Comparison of ENCODE assay signal across 8 cellular contexts in the genomic region with DNA sequence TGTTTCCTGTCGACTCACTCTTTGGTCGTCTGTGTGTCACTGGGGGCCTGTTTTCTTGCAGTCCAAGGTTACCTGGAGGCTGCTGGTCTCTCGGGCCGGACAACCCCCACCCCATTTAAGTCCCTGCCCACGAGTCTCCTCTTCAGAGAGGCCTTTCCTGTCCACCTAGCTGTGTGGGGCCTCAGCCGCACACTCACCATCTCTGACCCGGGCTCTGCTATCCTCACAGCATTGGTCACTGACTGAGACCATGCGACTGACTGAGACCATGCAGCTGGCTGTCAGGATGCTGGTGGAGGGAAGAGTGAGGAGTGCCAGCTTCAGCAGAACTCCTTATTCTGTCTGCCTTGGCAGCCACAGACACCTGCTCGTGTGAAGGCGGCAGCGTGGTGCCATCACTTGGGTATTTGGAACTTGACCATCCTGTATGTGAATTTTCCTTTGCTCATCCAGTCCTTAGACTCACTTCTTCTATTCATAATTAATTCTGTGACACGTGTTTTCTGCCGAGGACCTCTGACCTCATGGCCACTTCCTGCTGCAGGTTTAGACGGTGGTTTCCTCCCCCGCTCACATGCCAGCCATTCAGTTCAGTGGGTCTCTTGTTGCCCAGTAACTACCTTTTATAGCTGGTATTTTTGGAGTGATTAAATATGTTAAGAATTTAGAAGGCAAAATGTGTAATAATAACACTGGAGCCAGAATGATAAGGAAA. TPM values are rescaled to one million over a fixed set of nuclear protein-coding genes. Genes with fewer than 3 reads are reported as not detected.
DNase-seq lines count a peak whose midpoint lies in the region; ATAC-seq, FAIRE-seq and TF ChIP-seq lines count a peak whose summit lies in the region.
"Had no signal": no experiment of that assay in that cellular context is flagged by ENCODE, and none has a peak within 500 bp of the region (broad histone marks: within the 10 kb centered on the region; RNA-seq: fewer than 3 reads in every experiment).

No MANE protein-coding gene starts in this region.

- DNase-seq in HL-60 (ENCODE audit: low read depth in 1 of 2, low spot score in 1 of 2) (peak; percentile 59 to 78), SW480 (ENCODE audit: low spot score) (peak; percentile 9), H1 (ENCODE audit: low read depth in 1 of 2, low spot score in 2 of 2) (no peak), esophagus muscularis mucosa (ENCODE audit: extremely low spot score) (no peak), NCI-H345 treated with DMSO at 0.1 percent for 48 hours (lab: John Stamatoyannopoulos, UW; ENCODE audit: unreplicated experiment) (no peak)
- DNase-seq in stimulated activated CD8-positive, alpha-beta memory T cell treated with anti-CD3 and anti-CD28 coated beads, Interleukin-12 subunit alpha, Interleukin-12 subunit beta, amount 100 ng/mL, for 4 hours (ENCODE audit: low read depth): peak; percentile 13

- TF ChIP-seq EP300 in H1 (IDR thresholded peaks at IDR 0.05; ENCODE audit: borderline replicate concordance in 1 of 2, low read depth in 2 of 2, low read length in 2 of 2) (no peak), esophagus muscularis mucosa (IDR thresholded peaks at IDR 0.05) (no peak)

- no peak overlapping the region for H3K56ac ChIP-seq in H1 (replicated peaks; ENCODE audit: insufficient read length, low read depth, low read length)

- no peak for TF ChIP-seq RAD21 in H1 (IDR thresholded peaks at IDR 0.05 in 1 of 2, conservative IDR thresholded peaks at IDR 0.05 in 1 of 2; ENCODE audit: low read depth in 2 of 2, low read length in 2 of 2)

- H3K4me3 ChIP-seq in HL-60 (replicated peaks; ENCODE audit: insufficient read depth, low read length) (no peak overlapping the region), H1 (ENCODE audit: extremely low read depth in 1 of 4, insufficient read depth in 2 of 4, low read depth in 3 of 4, low read length in 4 of 4) (no peak overlapping the region), esophagus muscularis mucosa (no peak overlapping the region)
- H3K4me3 ChIP-seq: suprapubic skin had no signal

- H3K36me3 ChIP-seq in H1 (ENCODE audit: control insufficient read depth in 2 of 4, insufficient read depth in 4 of 4, low read length in 3 of 4) (peaks cover 0 to 2% (median 0%) of the 10 kb centered on the region in 4 experiments; a peak in 1 of 8 replicates), esophagus muscularis mucosa (peaks cover 0 to 23% (median 10%) of the 10 kb centered on the region in 4 donors)
- H3K36me3 ChIP-seq: suprapubic skin had no signal

- no peaks in the 10 kb centered on the region for H3K79me1 ChIP-seq in H1 (ENCODE audit: low read depth, low read length)

- H3K79me2 ChIP-seq in H1 (ENCODE audit: control insufficient read depth in 1 of 2, insufficient read depth in 2 of 2, low read length in 2 of 2): no peaks in the 10 kb centered on the region

- H2BK15ac ChIP-seq in H1 (ENCODE audit: low read length): no peak overlapping the region

- TF ChIP-seq CTCF in HL-60 (IDR thresholded peaks at IDR 0.05; ENCODE audit: insufficient read depth, low read length): no peak
- no peak for TF ChIP-seq CTCF in H1 (IDR thresholded peaks at IDR 0.05; ENCODE audit: control extremely low read depth in 1 of 3, insufficient read depth in 1 of 3, low read depth in 1 of 3, low read length in 3 of 3)
- no peak for TF ChIP-seq CTCF in esophagus muscularis mucosa (IDR thresholded peaks at IDR 0.05)

- no peak overlapping the region for H2BK120ac ChIP-seq in H1 (replicated peaks; ENCODE audit: low read depth, low read length)

- peaks cover 3 to 21% (median 12%) of the 10 kb centered on the region in 4 experiments for H3K4me1 ChIP-seq in H1 (replicated peaks in 1 of 4; ENCODE audit: control insufficient read depth in 3 of 4, insufficient read depth in 4 of 4, low read length in 3 of 4)
- H3K4me1 ChIP-seq in esophagus muscularis mucosa: peaks cover 10 to 18% (median 16%) of the 10 kb centered on the region in 4 donors

- CTCF ChIA-PET in H1 (lab: Charles Lee; ENCODE audit: partially characterized antibody): interaction anchor here (1.0 to 1.9 kb wide), 4 partner anchors 9 to 116 kb away, joined by 3 to 10 read pairs (median 4); no protein-coding TSS in a partner anchor

- H2AFZ ChIP-seq in H1 (ENCODE audit: low read length): no peak overlapping the region

- H3K4me2 ChIP-seq in H1 (ENCODE audit: insufficient read depth in 1 of 2, low read depth in 2 of 2, low read length in 2 of 2): no peak overlapping the region

- H3K23ac ChIP-seq in H1 (ENCODE audit: insufficient read length): no peak overlapping the region

- H3K9ac ChIP-seq in H1 (replicated peaks in 1 of 4; ENCODE audit: extremely low read depth in 1 of 4, low read depth in 3 of 4, low read length in 3 of 4): peak overlapping the region in 2 of 4 experiments; percentile 10 to 27; a peak in 2 of 7 replicates

- H3K14ac ChIP-seq in H1 (ENCODE audit: insufficient read length): no peak overlapping the region

- peak overlapping the region; percentile 33; the same call in 1 of the 2 replicates for H2AK5ac ChIP-seq in H1 (ENCODE audit: low read depth, low read length)

- peak overlapping the region; percentile 32; the same call in 1 of the 2 replicates for H2BK12ac ChIP-seq in H1 (ENCODE audit: low read depth, low read length)

- no peak overlapping the region for H3K18ac ChIP-seq in H1 (ENCODE audit: extremely low read depth, low read length)

- TF ChIP-seq POLR2A in H1 (IDR thresholded peaks at IDR 0.05; ENCODE audit: control extremely low read depth in 1 of 2, low read depth in 2 of 2, low read length in 2 of 2) (no peak), esophagus muscularis mucosa (IDR thresholded peaks at IDR 0.05; ENCODE audit: low read depth) (no peak)

- intact Hi-C loops in esophagus muscularis mucosa (cut with DNase I): no loop called here

- no peak for ATAC-seq in GM19023 (IDR thresholded peaks at IDR 0.05; ENCODE audit: unreplicated experiment)

- no peak overlapping the region for H4K8ac ChIP-seq in H1 (ENCODE audit: extremely low read depth, insufficient read depth, low read length)

- H4K20me1 ChIP-seq in H1 (replicated peaks in 1 of 2; ENCODE audit: control insufficient read depth in 1 of 2, insufficient read depth in 2 of 2, low read length in 2 of 2): no peaks in the 10 kb centered on the region

- H2BK20ac ChIP-seq in H1 (ENCODE audit: low read length): no peak overlapping the region

- POLR2A ChIA-PET in H1 (lab: Charles Lee; ENCODE audit: partially characterized antibody): interaction anchor here (1.1 kb wide), 1 partner anchor 48 kb away, joined by 3 read pairs; no protein-coding TSS in a partner anchor

- H4K5ac ChIP-seq in H1 (ENCODE audit: insufficient read length, low read depth, low read length): no peak overlapping the region

- no peaks in the 10 kb centered on the region for H3K23me2 ChIP-seq in H1 (ENCODE audit: low read depth, low read length)

- 88% methylated on average over 15 of the region's 15 CpGs; no CpG with 5 or more reads in 1 of the 2 experiments for WGBS in H1 (ENCODE audit: extremely low coverage in 1 of 2, insufficient coverage in 1 of 2, insufficient read length in 1 of 2, insufficient replicate concordance in 2 of 2, low coverage in 1 of 2, low lambda C conversion rate in 2 of 2, missing lambda C conversion rate in 1 of 2), 2 experiments
- 80% methylated on average over 15 of the region's 15 CpGs for WGBS in esophagus muscularis mucosa

- H3K9me3 ChIP-seq in H1 (ENCODE audit: insufficient read depth in 2 of 2, low read depth in 1 of 2, low read length in 1 of 2) (no peaks in the 10 kb centered on the region), esophagus muscularis mucosa (no peaks in the 10 kb centered on the region)
- H3K9me3 ChIP-seq: suprapubic skin had no signal

- H2BK5ac ChIP-seq in H1 (ENCODE audit: low read depth, low read length): no peak overlapping the region

- H3K27ac ChIP-seq in HL-60 (replicated peaks): peak overlapping the region; percentile 53
- no peak overlapping the region for H3K27ac ChIP-seq in H1 (ENCODE audit: low read depth, low read length)
- no peak overlapping the region for H3K27ac ChIP-seq in esophagus muscularis mucosa (replicated peaks in 1 of 4)
- H3K27ac ChIP-seq: suprapubic skin had no signal

- H4K91ac ChIP-seq in H1 (replicated peaks; ENCODE audit: insufficient read length, low read length): no peak overlapping the region

- no peak for FAIRE-seq in H1 (lab: Jason Lieb, UNC)

- H3K27me3 ChIP-seq in HL-60 (ENCODE audit: insufficient read depth, poor library complexity, severe bottlenecking) (no peaks in the 10 kb centered on the region), H1 (replicated peaks in 1 of 4; ENCODE audit: control insufficient read depth in 3 of 4, extremely low read depth in 1 of 4, insufficient read depth in 3 of 4, low read length in 3 of 4) (no peaks in the 10 kb centered on the region), esophagus muscularis mucosa (no peaks in the 10 kb centered on the region)
- H3K27me3 ChIP-seq: suprapubic skin had no signal

- no peak overlapping the region for H3K4ac ChIP-seq in H1 (replicated peaks; ENCODE audit: insufficient read length, low read depth, low read length)

TF ChIP-seq in H1, 55 proteins besides CTCF, POLR2A, EP300 and RAD21 (continues in another document):
- TF ChIP-seq RFX5 (IDR thresholded peaks at IDR 0.05; ENCODE audit: borderline replicate concordance, low read depth, low read length) (no peak), SIX5 (IDR thresholded peaks at IDR 0.05; ENCODE audit: low read depth, low read length) (no peak), SP4 (IDR thresholded peaks at IDR 0.05; ENCODE audit: low read length) (no peak), ASH2L (IDR thresholded peaks at IDR 0.05; ENCODE audit: low read length) (no peak)

RNA-seq across cellular contexts. Expression of gene ASB1, which starts 47.5 kb away (rescaled TPM):
- 32.7 and 36.0 TPM in 2 replicates for total RNA-seq in H1 (2021; fragmentation: NEBNext Ultra II Directional; extraction: Animal tissue kit (Norgen Biotek cat#: 25700))
- polyA plus RNA-seq in H1 (2011; rRNA removed): 24.1 and 34.4 TPM in 2 replicates
- 30.8 TPM for polyA plus RNA-seq in H1 (2011; cell fraction: cytosol; rRNA removed)
- polyA plus RNA-seq in H1 (2011; cell fraction: nucleus; rRNA removed): 37.4 TPM
- polyA plus RNA-seq in H1 (2012, experiment 1 of 2): 24.1 to 36.1 TPM (median 28.9 TPM) in 4 replicates
- 15.8 TPM for polyA plus RNA-seq in H1 (2012, experiment 2 of 2)
- 17.5 TPM for polyA plus RNA-seq in H1 (2013, experiment 1 of 2)
- 18.9 TPM for polyA plus RNA-seq in H1 (2013, experiment 2 of 2)
- 15.8 and 21.2 TPM in 2 replicates for polyA minus RNA-seq in H1 (2011; rRNA and poly(A)+ RNA removed)
- polyA minus RNA-seq in H1 (2011; cell fraction: cytosol; rRNA and poly(A)+ RNA removed): 21.2 TPM
- polyA minus RNA-seq in H1 (2011; cell fraction: nucleus; rRNA and poly(A)+ RNA removed): 23.1 TPM
- total RNA-seq in esophagus muscularis mucosa: 10 to 100 TPM; 19.9 to 42.1 (median 33.9) TPM

RNA-seq across cellular contexts. Expression of gene TRAF3IP1, which starts 58.9 kb away (rescaled TPM):
- total RNA-seq in H1 (2021; fragmentation: NEBNext Ultra II Directional; extraction: Animal tissue kit (Norgen Biotek cat#: 25700)): 15.9 and 17.5 TPM in 2 replicates
- 2.3 and 2.8 TPM in 2 replicates for polyA plus RNA-seq in H1 (2011; rRNA removed)
- 4.4 TPM for polyA plus RNA-seq in H1 (2011; cell fraction: cytosol; rRNA removed)
- 2.4 TPM for polyA plus RNA-seq in H1 (2011; cell fraction: nucleus; rRNA removed)
- 10.7 to 16.8 TPM (median 13.9 TPM) in 4 replicates for polyA plus RNA-seq in H1 (2012, experiment 1 of 2)
- polyA plus RNA-seq in H1 (2012, experiment 2 of 2): 0.98 TPM
- 9.9 TPM for polyA plus RNA-seq in H1 (2013, experiment 1 of 2)
- polyA plus RNA-seq in H1 (2013, experiment 2 of 2): 8.7 TPM
- polyA minus RNA-seq in H1 (2011; rRNA and poly(A)+ RNA removed): 3.5 and 8.0 TPM in 2 replicates
- 6.5 TPM for polyA minus RNA-seq in H1 (2011; cell fraction: cytosol; rRNA and poly(A)+ RNA removed)
- 4.1 TPM for polyA minus RNA-seq in H1 (2011; cell fraction: nucleus; rRNA and poly(A)+ RNA removed)
- total RNA-seq in esophagus muscularis mucosa: 10 to 100 TPM; 19.9 to 38.6 (median 23.6) TPM

Comparison
In these comparisons a context has a peak if more than half of its experiments do, and no peak if none do; other contexts are left out.
1. DNase-seq: peak in HL-60 (2 of 2), SW480 (single experiment) and stimulated activated CD8-positive, alpha-beta memory T cell treated with anti-CD3 and anti-CD28 coated beads, Interleukin-12 subunit alpha, Interleukin-12 subunit beta, amount 100 ng/mL, for 4 hours (single experiment); none in H1 (0 of 2), esophagus muscularis mucosa (single experiment) and NCI-H345 treated with DMSO at 0.1 percent for 48 hours (single experiment).